20 cellular contexts compared by ENCODE assay signal in the genomic region with DNA sequence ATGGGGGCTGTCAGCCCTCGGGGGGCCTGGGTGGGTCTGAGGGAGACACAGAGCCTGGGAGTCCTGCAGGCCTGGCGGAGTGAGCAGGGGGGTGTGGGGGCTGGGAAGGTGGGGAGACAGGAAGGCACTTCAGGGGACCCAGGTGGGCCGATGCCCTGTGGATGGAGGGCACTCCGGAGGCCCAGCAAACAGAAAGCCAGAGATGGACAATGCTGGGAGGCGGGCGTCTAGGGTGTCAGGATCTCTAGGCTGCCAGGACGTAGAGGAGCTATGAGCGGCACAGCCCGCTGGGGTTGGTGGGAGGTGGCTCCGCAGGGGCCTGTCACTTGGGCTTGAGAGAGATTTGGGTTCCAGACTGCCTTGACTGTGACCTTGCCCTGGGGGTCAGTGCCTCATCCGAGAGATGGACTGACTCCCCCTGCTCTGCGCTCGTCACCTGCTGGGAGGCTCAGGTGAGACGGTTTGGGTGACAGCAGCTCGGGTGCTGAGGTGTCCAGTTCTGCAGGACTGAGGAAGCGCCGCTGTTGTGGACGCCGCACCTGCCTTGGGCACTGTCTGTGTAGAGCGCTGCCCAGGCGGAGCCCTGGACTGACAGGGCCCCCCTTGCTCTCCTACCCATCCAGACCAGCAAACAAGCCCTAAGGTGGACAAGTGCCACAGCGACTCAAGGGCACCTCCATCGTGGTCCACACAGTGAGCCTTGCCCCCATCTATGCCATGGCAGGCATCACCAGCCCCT.
DNase-seq lines count a peak whose midpoint lies in the region; ATAC-seq, FAIRE-seq and TF ChIP-seq lines count a peak whose summit lies in the region.
"Had no signal": no experiment of that assay in that cellular context is flagged by ENCODE, and none has a peak within 500 bp of the region (broad histone marks: within the 10 kb centered on the region; RNA-seq: fewer than 3 reads in every experiment).

No MANE protein-coding gene starts in this region.

- H4K5ac ChIP-seq in H1 (ENCODE audit: insufficient read length, low read depth, low read length) = no peak overlapping the region

- no peak overlapping the region for H2BK20ac ChIP-seq in H1 (ENCODE audit: low read length)

- CTCF ChIA-PET in H1 (lab: Charles Lee; ENCODE audit: partially characterized antibody) = interaction anchor here (0.9 kb wide), 1 partner anchor 20 kb away, joined by 4 read pairs; no protein-coding TSS in a partner anchor

- no peak overlapping the region for H2BK120ac ChIP-seq in H1 (replicated peaks; ENCODE audit: low read depth, low read length)

- H2AFZ ChIP-seq in H1 (ENCODE audit: low read length) (peak overlapping the region; percentile 29; the same call in 1 of the 2 replicates), osteoblast (ENCODE audit: low read length) (no peak overlapping the region)

- TF ChIP-seq RAD21 in H1 (IDR thresholded peaks at IDR 0.05 in 1 of 2, conservative IDR thresholded peaks at IDR 0.05 in 1 of 2; ENCODE audit: low read depth in 2 of 2, low read length in 2 of 2) = no peak

- no peak for TF ChIP-seq EP300 in H1 (IDR thresholded peaks at IDR 0.05; ENCODE audit: borderline replicate concordance in 1 of 2, low read depth in 2 of 2, low read length in 2 of 2)
- no peak for TF ChIP-seq EP300 in tibial nerve (IDR thresholded peaks at IDR 0.05)

- TF ChIP-seq CTCF in right atrium auricular region (IDR thresholded peaks at IDR 0.05) = no peak
- no peak for TF ChIP-seq CTCF in H1 (IDR thresholded peaks at IDR 0.05; ENCODE audit: control extremely low read depth in 1 of 3, insufficient read depth in 1 of 3, low read depth in 1 of 3, low read length in 3 of 3)
- no peak for TF ChIP-seq CTCF in osteoblast (IDR thresholded peaks at IDR 0.05; ENCODE audit: extremely low read depth, low read depth, low read length)
- no peak for TF ChIP-seq CTCF in vagina (IDR thresholded peaks at IDR 0.05)
- no peak for TF ChIP-seq CTCF in tibial nerve (IDR thresholded peaks at IDR 0.05)

- H3K4me2 ChIP-seq in H1 (ENCODE audit: insufficient read depth in 1 of 2, low read depth in 2 of 2, low read length in 2 of 2) = no peak overlapping the region
- H3K4me2 ChIP-seq in osteoblast (ENCODE audit: insufficient read depth, low read length) = no peak overlapping the region

- H2BK5ac ChIP-seq in H1 (ENCODE audit: low read depth, low read length) = no peak overlapping the region

- H3K9ac ChIP-seq in H1 (replicated peaks in 1 of 4; ENCODE audit: extremely low read depth in 1 of 4, low read depth in 3 of 4, low read length in 3 of 4) = no peak overlapping the region

- POLR2A ChIA-PET in H1 (lab: Charles Lee; ENCODE audit: partially characterized antibody) = no interaction called here

- H3K79me2 ChIP-seq in H1 (ENCODE audit: control insufficient read depth in 1 of 2, insufficient read depth in 2 of 2, low read length in 2 of 2) (no peaks in the 10 kb centered on the region), osteoblast (ENCODE audit: insufficient read depth, low read length) (no peaks in the 10 kb centered on the region)

- no peak overlapping the region for H2AK5ac ChIP-seq in H1 (ENCODE audit: low read depth, low read length)

- H3K23ac ChIP-seq in H1 (ENCODE audit: insufficient read length) = no peak overlapping the region

- H3K36me3 ChIP-seq in right atrium auricular region = no peaks in the 10 kb centered on the region
- H3K36me3 ChIP-seq in H1 (ENCODE audit: control insufficient read depth in 2 of 4, insufficient read depth in 4 of 4, low read length in 3 of 4) = no peaks in the 10 kb centered on the region
- no peaks in the 10 kb centered on the region for H3K36me3 ChIP-seq in osteoblast (ENCODE audit: insufficient read depth, low read length)
- no peaks in the 10 kb centered on the region for H3K36me3 ChIP-seq in vagina
- no peaks in the 10 kb centered on the region for H3K36me3 ChIP-seq in tibial nerve

- no peak overlapping the region for H3K4me3 ChIP-seq in right atrium auricular region
- H3K4me3 ChIP-seq in H1 (ENCODE audit: extremely low read depth in 1 of 4, insufficient read depth in 2 of 4, low read depth in 3 of 4, low read length in 4 of 4) = no peak overlapping the region
- H3K4me3 ChIP-seq in osteoblast (ENCODE audit: insufficient read depth, low read length) = no peak overlapping the region
- no peak overlapping the region for H3K4me3 ChIP-seq in vagina
- H3K4me3 ChIP-seq in tibial nerve = no peak overlapping the region
- H3K4me3 ChIP-seq: K562 had no signal

- H3K9me3 ChIP-seq in right atrium auricular region = no peaks in the 10 kb centered on the region
- no peaks in the 10 kb centered on the region for H3K9me3 ChIP-seq in H1 (ENCODE audit: insufficient read depth in 2 of 2, low read depth in 1 of 2, low read length in 1 of 2)
- no peaks in the 10 kb centered on the region for H3K9me3 ChIP-seq in osteoblast (ENCODE audit: low read depth, low read length)
- H3K9me3 ChIP-seq in vagina = no peaks in the 10 kb centered on the region
- H3K9me3 ChIP-seq in tibial nerve = no peaks in the 10 kb centered on the region

- no peak overlapping the region for H3K4ac ChIP-seq in H1 (replicated peaks; ENCODE audit: insufficient read length, low read depth, low read length)

- no peak for FAIRE-seq in H1 (lab: Jason Lieb, UNC)
- FAIRE-seq: A204.1, GM18507, K562 had no signal

- no peak overlapping the region for H4K91ac ChIP-seq in H1 (replicated peaks; ENCODE audit: insufficient read length, low read length)

- H2BK15ac ChIP-seq in H1 (ENCODE audit: low read length) = no peak overlapping the region

- DNase-seq in Right ventricle myocardium superior (peak; percentile 33), right atrium auricular region (ENCODE audit: low spot score) (no peak), H1 (ENCODE audit: low read depth in 1 of 2, low spot score in 2 of 2) (no peak), osteoblast (ENCODE audit: insufficient read length, low spot score, missing footprints) (peak; percentile 73), vagina (ENCODE audit: extremely low spot score in 2 of 2) (no peak), tibial nerve (ENCODE audit: low spot score in 2 of 2) (no peak)
- DNase-seq in activated CD4-positive, alpha-beta T cell treated with anti-CD3 and anti-CD28 coated beads, Interleukin-2, amount 50 U/mL, for 1 hour = no peak
- no peak for DNase-seq in stimulated activated naive CD8-positive, alpha-beta T cell treated with anti-CD3 and anti-CD28 coated beads, Interleukin-15, Interleukin-2, amounts not matched to agents 100 U/mL and 50 U/mL, for 24 hours
- DNase-seq: Calu3; CD4-positive, alpha-beta T cell; HCEC 1CT; NCI-H1436 treated with DMSO at 0.1 percent for 48 hours; NCI-H2107; NCI-H226; NCI-H526 treated with DMSO at 0.1 percent for 48 hours; NK-92 treated with Interleukin-12 subunit alpha and Interleukin-12 subunit beta, amount 100 ng/mL, for 24 hours; OCI-M1 had no signal

- H3K56ac ChIP-seq in H1 (replicated peaks; ENCODE audit: insufficient read length, low read depth, low read length) = no peak overlapping the region

- H4K20me1 ChIP-seq in H1 (replicated peaks in 1 of 2; ENCODE audit: control insufficient read depth in 1 of 2, insufficient read depth in 2 of 2, low read length in 2 of 2) (no peaks in the 10 kb centered on the region), osteoblast (ENCODE audit: insufficient read depth, low read length) (no peaks in the 10 kb centered on the region)

- 0 out of 2 replicates have a peak overlapping the region, but pooled peaks have one; percentile 39 for H2BK12ac ChIP-seq in H1 (ENCODE audit: low read depth, low read length)

- no peaks in the 10 kb centered on the region for H3K79me1 ChIP-seq in H1 (ENCODE audit: low read depth, low read length)

- intact Hi-C loops in Right ventricle myocardium superior (cut with DNase I) = no loop called here
- intact Hi-C loops in vagina (cut with DNase I) = no loop called here

- H3K14ac ChIP-seq in H1 (ENCODE audit: insufficient read length) = no peak overlapping the region

- ATAC-seq in Right ventricle myocardium superior (ENCODE audit: poor library complexity) = no peak
- ATAC-seq in stimulated activated naive CD8-positive, alpha-beta T cell treated with anti-CD3 and anti-CD28 coated beads, Interleukin-15, Interleukin-2, amounts not matched to agents 100 U/mL and 50 U/mL, for 24 hours = no peak
- ATAC-seq: K562 had no signal

- no peak overlapping the region for H3K18ac ChIP-seq in H1 (ENCODE audit: extremely low read depth, low read length)

- TF ChIP-seq POLR2A in H1 (IDR thresholded peaks at IDR 0.05; ENCODE audit: control extremely low read depth in 1 of 2, low read depth in 2 of 2, low read length in 2 of 2) (no peak), vagina (IDR thresholded peaks at IDR 0.05) (no peak), tibial nerve (IDR thresholded peaks at IDR 0.05) (no peak)

- H3K27me3 ChIP-seq in right atrium auricular region (no peaks in the 10 kb centered on the region), H1 (replicated peaks in 1 of 4; ENCODE audit: control insufficient read depth in 3 of 4, extremely low read depth in 1 of 4, insufficient read depth in 3 of 4, low read length in 3 of 4) (no peaks in the 10 kb centered on the region; a peak in 1 of 7 replicates), osteoblast (ENCODE audit: insufficient read depth, low read length) (no peaks in the 10 kb centered on the region), vagina (no peaks in the 10 kb centered on the region), tibial nerve (no peaks in the 10 kb centered on the region)

- no peak overlapping the region; the same call in 1 of the 2 replicates for H4K8ac ChIP-seq in H1 (ENCODE audit: extremely low read depth, insufficient read depth, low read length)

- H3K4me1 ChIP-seq in right atrium auricular region (peaks cover 0 to 39% of the 10 kb centered on the region in 2 donors), H1 (replicated peaks in 1 of 4; ENCODE audit: control insufficient read depth in 3 of 4, insufficient read depth in 4 of 4, low read length in 3 of 4) (peaks cover 0 to 6% (median under 1%) of the 10 kb centered on the region in 4 experiments; a peak in 3 of 7 replicates), osteoblast (ENCODE audit: insufficient read depth, low read length) (peaks cover 25% of the 10 kb centered on the region), vagina (peaks cover 39% of the 10 kb centered on the region), tibial nerve (peaks cover 0 to 46% (median 9%) of the 10 kb centered on the region in 4 donors)

- H3K27ac ChIP-seq in right atrium auricular region = no peak overlapping the region
- H3K27ac ChIP-seq in H1 (ENCODE audit: low read depth, low read length) = no peak overlapping the region
- H3K27ac ChIP-seq in osteoblast (ENCODE audit: low read depth, low read length) = no peak overlapping the region
- H3K27ac ChIP-seq in vagina = peak overlapping the region; percentile 41
- no peak overlapping the region for H3K27ac ChIP-seq in tibial nerve

- WGBS in H1 (ENCODE audit: extremely low coverage in 1 of 2, insufficient coverage in 1 of 2, insufficient read length in 1 of 2, insufficient replicate concordance in 2 of 2, low coverage in 1 of 2, low lambda C conversion rate in 2 of 2, missing lambda C conversion rate in 1 of 2), 2 experiments = 81% methylated on average over 16 of the region's 23 CpGs; no CpG with 5 or more reads in 1 of the 2 experiments
- WGBS in tibial nerve, 2 donors = 77 to 86% methylated on average over 11 to 14 of the region's 23 CpGs

- H3K23me2 ChIP-seq in H1 (ENCODE audit: low read depth, low read length) = no peaks in the 10 kb centered on the region

Comparison
In these comparisons a context has a peak if more than half of its experiments do, and no peak if none do; other contexts are left out.
1. DNase-seq: peak in Right ventricle myocardium superior (single experiment) and osteoblast (single experiment); none in right atrium auricular region (single experiment), H1 (0 of 2), vagina (0 of 2), activated CD4-positive, alpha-beta T cell treated with anti-CD3 and anti-CD28 coated beads, Interleukin-2, amount 50 U/mL, for 1 hour (single experiment), tibial nerve (0 of 2) and stimulated activated naive CD8-positive, alpha-beta T cell treated with anti-CD3 and anti-CD28 coated beads, Interleukin-15, Interleukin-2, amounts not matched to agents 100 U/mL and 50 U/mL, for 24 hours (single experiment).